ENCODE assay signal across 20 cellular contexts in the genomic region with DNA sequence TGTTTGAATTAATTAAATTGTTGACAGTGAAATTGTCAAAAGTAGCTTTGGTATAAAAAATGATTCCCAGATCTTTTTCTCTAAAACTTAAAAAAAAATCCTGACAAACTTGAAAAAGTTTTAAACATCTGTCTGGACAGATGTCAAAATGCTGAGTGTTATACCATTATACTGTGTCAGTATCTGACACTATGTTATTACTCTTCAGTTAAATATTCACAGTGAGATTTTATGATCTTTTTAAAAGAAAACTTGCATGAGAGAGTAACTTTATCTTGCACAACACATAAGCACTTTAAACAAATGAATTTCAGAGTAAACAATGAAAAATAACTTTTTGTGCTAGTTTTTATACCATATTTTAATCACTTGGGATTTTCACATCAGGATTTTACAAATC.
A peak's percentile ranks its signal among the peaks of the same experiment; 100 is the strongest.
DNase-seq lines count a peak whose midpoint lies in the region; ATAC-seq, FAIRE-seq and TF ChIP-seq lines count a peak whose summit lies in the region.
"Had no signal": no experiment of that assay in that cellular context is flagged by ENCODE, and none has a peak within 500 bp of the region (broad histone marks: within the 10 kb centered on the region; RNA-seq: fewer than 3 reads in every experiment).

No MANE protein-coding gene starts in this region.

- DNase-seq in A549 (ENCODE audit: low read depth in 1 of 2, low spot score in 1 of 2) (no peak), EH (ENCODE audit: low read depth) (peak; percentile 19), adipocyte (ENCODE audit: low read depth) (peak; percentile 20), fibroblast of villous mesenchyme (ENCODE audit: low read depth) (peak; percentile 60), HuH-7 (ENCODE audit: low spot score) (no peak), immature natural killer cell (no peak), Kasumi-1 (lab: John Stamatoyannopoulos, UW) (no peak)
- DNase-seq in activated CD8-positive, alpha-beta memory T cell treated with anti-CD3 and anti-CD28 coated beads for 24 hours: no peak
- DNase-seq: 8988T; Caco-2; CD4-positive, alpha-beta T cell; DMS153; DMS79 treated with DMSO at 0.1 percent for 48 hours; EL; GM23248; HCEC 1CT; KBM-7 had no signal

- no peak overlapping the region for H3K27ac ChIP-seq in A549
- H3K27ac ChIP-seq: C4-2B, GM23248 had no signal

- peak; percentile 39 for FAIRE-seq in A549 (lab: Jason Lieb, UNC)
- FAIRE-seq: GM12892, GM18507 had no signal

- H3K4me1 ChIP-seq in A549: no peaks in the 10 kb centered on the region
- peaks cover 10% of the 10 kb centered on the region for H3K4me1 ChIP-seq in adipocyte (ENCODE audit: control insufficient read depth, insufficient read depth, low read length)
- H3K4me1 ChIP-seq: Caco-2 had no signal

- TF ChIP-seq RAD21 in A549 (conservative IDR thresholded peaks at IDR 0.05 in 1 of 2, IDR thresholded peaks at IDR 0.05 in 1 of 2): no peak

- POLR2A ChIA-PET in A549 (lab: Yijun Ruan, JAX): no interaction called here

- H3K36me3 Mint-ChIP-seq in immature natural killer cell: no peaks in the 10 kb centered on the region

- H3K9ac ChIP-seq in adipocyte (ENCODE audit: low read length): no peak overlapping the region
- H3K9ac ChIP-seq: GM23248 had no signal

- H3K27ac Mint-ChIP-seq in immature natural killer cell: no peak overlapping the region
- H3K27ac Mint-ChIP-seq: CD4-positive, alpha-beta T cell had no signal

- no peaks in the 10 kb centered on the region for H3K9me3 ChIP-seq in A549
- peaks cover 6% of the 10 kb centered on the region for H3K9me3 ChIP-seq in adipocyte (ENCODE audit: control insufficient read depth, low read length)
- H3K9me3 ChIP-seq: Caco-2 had no signal

- no peaks in the 10 kb centered on the region for H3K4me1 Mint-ChIP-seq in immature natural killer cell

- H3K4me3 ChIP-seq in A549: no peak overlapping the region
- H3K4me3 ChIP-seq in adipocyte (ENCODE audit: low read length): no peak overlapping the region
- no peak overlapping the region for H3K4me3 ChIP-seq in fibroblast of villous mesenchyme (ENCODE audit: low read depth, low read length)
- H3K4me3 ChIP-seq: GM23248 had no signal

- no peak for TF ChIP-seq CTCF in A549 (IDR thresholded peaks at IDR 0.05)
- no peak for TF ChIP-seq CTCF in fibroblast of villous mesenchyme (IDR thresholded peaks at IDR 0.05; ENCODE audit: insufficient read depth, low read depth, low read length)

- peaks cover 0 to 6% (median 0%) of the 10 kb centered on the region in 6 donors for H3K9me3 Mint-ChIP-seq in immature natural killer cell

- H3K4me2 ChIP-seq in A549: no peak overlapping the region

- TF ChIP-seq EP300 in A549 (IDR thresholded peaks at IDR 0.05): no peak

- H3K27me3 ChIP-seq in adipocyte (replicated peaks; ENCODE audit: control insufficient read depth, insufficient read depth, low read length): no peaks in the 10 kb centered on the region

- CTCF ChIA-PET in A549 (lab: Yijun Ruan, JAX): no interaction called here

- H3K4me3 Mint-ChIP-seq in immature natural killer cell: no peak overlapping the region
- H3K4me3 Mint-ChIP-seq: CD4-positive, alpha-beta T cell had no signal

- TF ChIP-seq POLR2A in A549 (IDR thresholded peaks at IDR 0.05; ENCODE audit: low read length): no peak

- ATAC-seq in A549: no peak

- H3K36me3 ChIP-seq in adipocyte (ENCODE audit: control insufficient read depth, insufficient read depth, low read length, severe bottlenecking): no peaks in the 10 kb centered on the region

- peaks cover 0 to 1% (median 0%) of the 10 kb centered on the region in 3 donors for H3K27me3 Mint-ChIP-seq in immature natural killer cell (ENCODE audit: low read depth in 3 of 3)
- H3K27me3 Mint-ChIP-seq: CD4-positive, alpha-beta T cell had no signal

TF ChIP-seq in A549, 52 proteins besides CTCF, POLR2A, EP300 and RAD21:
- TF ChIP-seq HOXA7 (CRISPR knock-in tag; IDR thresholded peaks at IDR 0.05): no peak
- TF ChIP-seq ZC3H11A (IDR thresholded peaks at IDR 0.05): no peak
- no peak for TF ChIP-seq JUN (IDR thresholded peaks at IDR 0.05)
- TF ChIP-seq, protein P1, sequence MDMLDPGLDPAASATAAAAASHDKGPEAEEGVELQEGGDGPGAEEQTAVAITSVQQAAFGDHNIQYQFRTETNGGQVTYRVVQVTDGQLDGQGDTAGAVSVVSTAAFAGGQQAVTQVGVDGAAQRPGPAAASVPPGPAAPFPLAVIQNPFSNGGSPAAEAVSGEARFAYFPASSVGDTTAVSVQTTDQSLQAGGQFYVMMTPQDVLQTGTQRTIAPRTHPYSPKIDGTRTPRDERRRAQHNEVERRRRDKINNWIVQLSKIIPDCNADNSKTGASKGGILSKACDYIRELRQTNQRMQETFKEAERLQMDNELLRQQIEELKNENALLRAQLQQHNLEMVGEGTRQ (IDR thresholded peaks at IDR 0.05): no peak

Comparison
In these comparisons a context has a peak if more than half of its experiments do, and no peak if none do; other contexts are left out.
1. DNase-seq: peak in EH (single experiment), adipocyte (single experiment) and fibroblast of villous mesenchyme (single experiment); none in A549 (0 of 2), HuH-7 (single experiment), immature natural killer cell (0 of 3), Kasumi-1 (0 of 2) and activated CD8-positive, alpha-beta memory T cell treated with anti-CD3 and anti-CD28 coated beads for 24 hours (single experiment).